1 cellular context compared by ENCODE assay signal in the genomic region with DNA sequence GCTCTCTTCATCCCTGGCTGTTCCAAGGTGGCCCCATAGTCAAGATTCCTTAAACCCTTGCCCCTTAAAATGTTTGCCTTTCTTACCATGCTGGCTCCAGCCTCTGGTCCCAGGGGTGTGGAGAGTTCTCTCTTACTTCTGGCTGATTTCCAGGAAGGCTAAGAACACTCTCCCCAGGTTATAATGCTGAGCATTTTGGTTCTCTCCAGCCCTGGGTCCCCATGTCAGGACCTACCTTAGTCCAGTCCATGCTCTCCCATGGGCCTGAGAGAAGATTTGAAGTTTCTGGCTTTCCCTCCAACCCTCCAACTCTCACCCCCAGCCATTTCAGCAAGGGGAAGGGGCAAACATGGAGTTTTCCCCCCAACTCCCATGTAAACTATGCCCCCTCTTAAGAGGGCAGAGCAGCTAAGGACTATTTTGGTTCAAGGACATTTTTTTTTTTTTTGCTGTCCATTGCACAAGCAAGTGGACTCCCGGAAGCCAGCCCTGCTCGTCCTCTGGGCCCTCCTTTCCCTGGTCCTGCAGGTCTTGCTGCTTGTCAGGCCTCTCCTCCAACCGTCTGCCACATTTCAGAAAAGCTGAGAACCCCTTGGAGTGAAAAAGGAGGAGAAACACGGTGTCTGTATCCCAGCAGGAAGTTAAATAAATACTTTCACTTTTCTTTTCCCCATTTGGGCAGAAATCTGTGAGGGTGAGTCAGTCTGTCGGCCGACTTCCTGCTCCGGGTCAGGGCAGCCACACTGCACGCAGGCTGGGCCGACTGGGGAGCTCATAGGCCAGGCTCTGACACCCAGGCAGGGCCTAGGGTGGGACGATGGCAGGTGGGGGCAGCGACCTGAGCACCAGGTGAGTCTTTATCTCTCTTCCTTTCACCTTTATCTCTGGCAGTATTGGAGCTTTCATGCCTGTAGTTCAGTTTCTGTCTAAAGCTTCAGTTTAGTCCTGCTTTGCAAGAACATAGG.
TF ChIP-seq lines count a peak whose summit lies in the region.

TSS of gene SP140L (plus strand) at position 741 of the 965 bp plus-strand sequence. CDS start at position 818, 77 bp downstream.

TF ChIP-seq in HepG2, 621 proteins besides CTCF, POLR2A, EP300 and RAD21 (continued from another document and continues in another):
- TF ChIP-seq, protein P1, sequence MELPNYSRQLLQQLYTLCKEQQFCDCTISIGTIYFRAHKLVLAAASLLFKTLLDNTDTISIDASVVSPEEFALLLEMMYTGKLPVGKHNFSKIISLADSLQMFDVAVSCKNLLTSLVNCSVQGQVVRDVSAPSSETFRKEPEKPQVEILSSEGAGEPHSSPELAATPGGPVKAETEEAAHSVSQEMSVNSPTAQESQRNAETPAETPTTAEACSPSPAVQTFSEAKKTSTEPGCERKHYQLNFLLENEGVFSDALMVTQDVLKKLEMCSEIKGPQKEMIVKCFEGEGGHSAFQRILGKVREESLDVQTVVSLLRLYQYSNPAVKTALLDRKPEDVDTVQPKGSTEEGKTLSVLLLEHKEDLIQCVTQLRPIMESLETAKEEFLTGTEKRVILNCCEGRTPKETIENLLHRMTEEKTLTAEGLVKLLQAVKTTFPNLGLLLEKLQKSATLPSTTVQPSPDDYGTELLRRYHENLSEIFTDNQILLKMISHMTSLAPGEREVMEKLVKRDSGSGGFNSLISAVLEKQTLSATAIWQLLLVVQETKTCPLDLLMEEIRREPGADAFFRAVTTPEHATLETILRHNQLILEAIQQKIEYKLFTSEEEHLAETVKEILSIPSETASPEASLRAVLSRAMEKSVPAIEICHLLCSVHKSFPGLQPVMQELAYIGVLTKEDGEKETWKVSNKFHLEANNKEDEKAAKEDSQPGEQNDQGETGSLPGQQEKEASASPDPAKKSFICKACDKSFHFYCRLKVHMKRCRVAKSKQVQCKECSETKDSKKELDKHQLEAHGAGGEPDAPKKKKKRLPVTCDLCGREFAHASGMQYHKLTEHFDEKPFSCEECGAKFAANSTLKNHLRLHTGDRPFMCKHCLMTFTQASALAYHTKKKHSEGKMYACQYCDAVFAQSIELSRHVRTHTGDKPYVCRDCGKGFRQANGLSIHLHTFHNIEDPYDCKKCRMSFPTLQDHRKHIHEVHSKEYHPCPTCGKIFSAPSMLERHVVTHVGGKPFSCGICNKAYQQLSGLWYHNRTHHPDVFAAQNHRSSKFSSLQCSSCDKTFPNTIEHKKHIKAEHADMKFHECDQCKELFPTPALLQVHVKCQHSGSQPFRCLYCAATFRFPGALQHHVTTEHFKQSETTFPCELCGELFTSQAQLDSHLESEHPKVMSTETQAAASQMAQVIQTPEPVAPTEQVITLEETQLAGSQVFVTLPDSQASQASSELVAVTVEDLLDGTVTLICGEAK (IDR thresholded peaks at IDR 0.05) = peak; percentile 44
- TF ChIP-seq, protein P1 (CRISPR knock-in tag; IDR thresholded peaks at IDR 0.05) = no peak; the same call in 1 of the 2 replicates
- TF ChIP-seq ZNF20 (CRISPR knock-in tag; IDR thresholded peaks at IDR 0.05) (no peak), ZNF776 (CRISPR knock-in tag; IDR thresholded peaks at IDR 0.05) (no peak), ZNF652 (CRISPR knock-in tag; IDR thresholded peaks at IDR 0.05; ENCODE audit: borderline replicate concordance, low read depth) (0 out of 2 replicates have a peak, but pooled peaks have one; percentile 22), ESRRA (CRISPR knock-in tag; IDR thresholded peaks at IDR 0.05; ENCODE audit: low read depth) (0 out of 2 replicates have a peak, but pooled peaks have one; percentile 43), SMAD1 (CRISPR knock-in tag; IDR thresholded peaks at IDR 0.05; ENCODE audit: borderline replicate concordance, low read depth) (peak; percentile 62; the same call in 1 of the 2 replicates), TEAD3 (CRISPR knock-in tag; optimal IDR thresholded peaks at IDR 0.05; ENCODE audit: borderline replicate concordance) (no peak), TOPORS (CRISPR knock-in tag; IDR thresholded peaks at IDR 0.05) (peak; percentile 74; the same call in 1 of the 2 replicates), ZNF280B (CRISPR knock-in tag; IDR thresholded peaks at IDR 0.05; ENCODE audit: borderline replicate concordance) (no peak), CREM (IDR thresholded peaks at IDR 0.05) (peak; percentile 72), CREM (CRISPR knock-in tag; IDR thresholded peaks at IDR 0.05) (no peak), ZXDC (CRISPR knock-in tag; IDR thresholded peaks at IDR 0.05) (no peak), GPBP1L1 (CRISPR knock-in tag; IDR thresholded peaks at IDR 0.05) (no peak), CBX5 (CRISPR knock-in tag; IDR thresholded peaks at IDR 0.05; ENCODE audit: borderline replicate concordance) (peak; percentile 93), ZFP36L2 (CRISPR knock-in tag; IDR thresholded peaks at IDR 0.05) (0 out of 2 replicates have a peak, but pooled peaks have one; percentile 6), RBAK (CRISPR knock-in tag; IDR thresholded peaks at IDR 0.05) (no peak)
- TF ChIP-seq, protein P2, sequence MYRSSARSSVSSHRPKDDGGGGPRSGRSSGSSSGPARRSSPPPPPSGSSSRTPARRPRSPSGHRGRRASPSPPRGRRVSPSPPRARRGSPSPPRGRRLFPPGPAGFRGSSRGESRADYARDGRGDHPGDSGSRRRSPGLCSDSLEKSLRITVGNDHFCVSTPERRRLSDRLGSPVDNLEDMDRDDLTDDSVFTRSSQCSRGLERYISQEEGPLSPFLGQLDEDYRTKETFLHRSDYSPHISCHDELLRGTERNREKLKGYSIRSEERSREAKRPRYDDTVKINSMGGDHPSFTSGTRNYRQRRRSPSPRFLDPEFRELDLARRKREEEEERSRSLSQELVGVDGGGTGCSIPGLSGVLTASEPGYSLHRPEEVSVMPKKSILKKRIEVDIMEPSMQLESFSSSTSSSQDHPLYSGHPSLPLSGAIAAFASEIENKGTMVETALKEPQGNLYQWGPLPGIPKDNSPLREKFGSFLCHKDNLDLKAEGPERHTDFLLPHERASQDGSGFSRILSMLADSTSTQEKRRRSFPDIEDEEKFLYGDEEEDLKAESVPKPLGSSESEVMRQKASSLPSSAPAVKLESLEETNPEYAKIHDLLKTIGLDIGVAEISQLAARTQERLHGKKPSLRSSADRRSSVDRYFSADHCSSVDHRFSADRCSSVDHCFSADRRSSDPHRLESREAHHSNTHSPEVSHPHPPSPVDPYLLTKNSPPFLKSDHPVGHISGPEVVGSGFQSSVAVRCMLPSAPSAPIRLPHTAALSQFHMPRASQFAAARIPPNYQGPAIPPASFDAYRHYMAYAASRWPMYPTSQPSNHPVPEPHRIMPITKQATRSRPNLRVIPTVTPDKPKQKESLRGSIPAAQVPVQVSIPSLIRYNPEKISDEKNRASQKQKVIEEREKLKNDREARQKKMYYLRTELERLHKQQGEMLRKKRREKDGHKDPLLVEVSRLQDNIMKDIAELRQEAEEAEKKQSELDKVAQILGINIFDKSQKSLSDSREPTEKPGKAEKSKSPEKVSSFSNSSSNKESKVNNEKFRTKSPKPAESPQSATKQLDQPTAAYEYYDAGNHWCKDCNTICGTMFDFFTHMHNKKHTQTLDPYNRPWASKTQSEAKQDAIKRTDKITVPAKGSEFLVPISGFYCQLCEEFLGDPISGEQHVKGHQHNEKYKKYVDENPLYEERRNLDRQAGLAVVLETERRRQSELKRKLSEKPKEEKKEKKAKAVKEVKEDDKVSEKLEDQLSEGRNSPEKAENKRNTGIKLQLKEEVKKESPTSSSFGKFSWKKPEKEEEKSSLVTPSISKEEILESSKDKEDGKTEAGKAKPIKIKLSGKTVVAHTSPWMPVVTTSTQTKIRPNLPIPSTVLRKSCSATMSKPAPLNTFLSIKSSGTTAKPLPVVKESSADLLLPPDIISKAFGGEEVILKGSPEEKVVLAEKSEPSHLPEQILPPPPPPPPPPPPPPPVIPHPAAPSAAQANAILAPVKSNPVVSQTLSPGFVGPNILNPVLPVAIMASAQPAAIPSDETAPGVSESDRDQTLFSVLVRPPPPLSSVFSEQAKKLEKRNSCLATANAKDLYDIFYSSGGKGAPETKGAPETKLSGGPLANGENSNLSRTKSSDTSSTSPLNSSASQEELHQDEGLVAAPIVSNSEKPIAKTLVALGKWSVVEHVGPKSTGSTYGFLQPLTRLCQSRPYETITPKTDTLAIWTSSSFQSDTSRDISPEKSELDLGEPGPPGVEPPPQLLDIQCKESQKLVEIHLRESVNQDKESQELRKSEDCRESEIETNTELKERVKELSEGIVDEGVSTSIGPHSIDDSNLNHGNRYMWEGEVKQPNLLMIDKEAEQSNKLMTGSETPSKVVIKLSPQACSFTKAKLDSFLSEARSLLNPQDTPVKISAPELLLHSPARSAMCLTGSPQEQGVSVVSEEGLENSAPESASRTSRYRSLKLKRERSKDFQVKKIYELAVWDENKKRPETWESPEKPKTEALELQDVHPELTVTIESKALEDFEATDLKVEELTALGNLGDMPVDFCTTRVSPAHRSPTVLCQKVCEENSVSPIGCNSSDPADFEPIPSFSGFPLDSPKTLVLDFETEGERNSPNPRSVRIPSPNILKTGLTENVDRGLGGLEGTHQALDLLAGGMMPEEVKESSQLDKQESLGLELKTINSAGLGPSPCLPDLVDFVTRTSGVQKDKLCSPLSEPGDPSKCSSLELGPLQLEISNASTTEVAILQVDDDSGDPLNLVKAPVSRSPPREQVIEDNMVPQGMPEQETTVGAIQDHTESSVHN (CRISPR knock-in tag; IDR thresholded peaks at IDR 0.05) = no peak
- TF ChIP-seq, protein P3, sequence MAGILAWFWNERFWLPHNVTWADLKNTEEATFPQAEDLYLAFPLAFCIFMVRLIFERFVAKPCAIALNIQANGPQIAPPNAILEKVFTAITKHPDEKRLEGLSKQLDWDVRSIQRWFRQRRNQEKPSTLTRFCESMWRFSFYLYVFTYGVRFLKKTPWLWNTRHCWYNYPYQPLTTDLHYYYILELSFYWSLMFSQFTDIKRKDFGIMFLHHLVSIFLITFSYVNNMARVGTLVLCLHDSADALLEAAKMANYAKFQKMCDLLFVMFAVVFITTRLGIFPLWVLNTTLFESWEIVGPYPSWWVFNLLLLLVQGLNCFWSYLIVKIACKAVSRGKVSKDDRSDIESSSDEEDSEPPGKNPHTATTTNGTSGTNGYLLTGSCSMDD (CRISPR knock-in tag; IDR thresholded peaks at IDR 0.05) = no peak
